Comparison of ENCODE assay signal across 8 cellular contexts in the genomic region with DNA sequence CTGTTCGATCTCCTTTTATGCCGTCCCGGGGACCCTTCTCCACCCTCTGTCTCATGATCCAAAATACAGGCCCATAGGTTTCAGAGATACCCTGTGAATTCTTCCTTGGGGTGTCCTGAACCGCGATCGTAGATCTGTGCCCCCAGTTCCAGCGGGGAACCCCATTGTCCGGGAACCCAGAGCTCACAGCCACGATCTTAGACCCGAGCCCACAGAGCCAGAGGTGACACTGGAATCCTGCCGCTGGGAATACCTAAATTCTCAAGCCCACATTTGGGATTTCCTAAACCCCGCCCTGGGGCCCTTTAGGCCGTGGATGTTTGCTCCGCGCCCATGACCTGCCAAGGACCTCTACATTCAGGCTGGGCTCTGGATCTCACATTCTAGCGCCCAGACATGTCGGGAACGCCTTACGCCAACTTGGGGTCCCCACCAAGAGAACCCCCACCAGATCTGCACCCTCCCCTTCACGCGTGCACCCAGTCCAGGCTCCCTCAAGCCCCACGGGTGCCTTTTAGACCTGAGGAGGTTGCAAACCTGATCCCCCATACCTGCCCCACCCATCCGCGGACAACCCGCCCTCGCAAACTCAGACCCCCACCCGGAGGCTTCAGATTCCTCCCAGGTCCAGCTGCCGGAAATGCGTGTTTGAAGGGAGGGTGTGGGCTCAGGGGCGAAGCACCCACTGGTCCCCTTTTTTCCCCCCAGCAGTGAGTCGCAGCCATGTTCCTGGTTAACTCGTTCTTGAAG. TPM values are rescaled to one million over a fixed set of nuclear protein-coding genes. Genes with fewer than 3 reads are reported as not detected.
A peak's percentile ranks its signal among the peaks of the same experiment; 100 is the strongest.
DNase-seq lines count a peak whose midpoint lies in the region; ATAC-seq, FAIRE-seq and TF ChIP-seq lines count a peak whose summit lies in the region.

No MANE protein-coding gene starts in this region.

- H3K9me3 Mint-ChIP-seq in activated naive CD8-positive, alpha-beta T cell treated with anti-CD3 and anti-CD28 coated beads, Interleukin-2, amount 10 ng/mL, durations not matched to agents 7 days and 5 days: no peaks in the 10 kb centered on the region
- H3K9me3 Mint-ChIP-seq in progenitor cell of endocrine pancreas (ENCODE audit: low read depth): peaks cover 4% of the 10 kb centered on the region

- peak overlapping the region; percentile 98 for H3K4me3 Mint-ChIP-seq in activated naive CD8-positive, alpha-beta T cell treated with anti-CD3 and anti-CD28 coated beads, Interleukin-2, amount 10 ng/mL, durations not matched to agents 7 days and 5 days
- H3K4me3 Mint-ChIP-seq in progenitor cell of endocrine pancreas (ENCODE audit: low read depth): peak overlapping the region; percentile 98

- peaks cover 16% of the 10 kb centered on the region for H3K36me3 Mint-ChIP-seq in activated naive CD8-positive, alpha-beta T cell treated with anti-CD3 and anti-CD28 coated beads, Interleukin-2, amount 10 ng/mL, durations not matched to agents 7 days and 5 days
- peaks cover 17% of the 10 kb centered on the region for H3K36me3 Mint-ChIP-seq in progenitor cell of endocrine pancreas (ENCODE audit: insufficient read depth)

- peaks cover 21% of the 10 kb centered on the region for H3K4me1 Mint-ChIP-seq in activated naive CD8-positive, alpha-beta T cell treated with anti-CD3 and anti-CD28 coated beads, Interleukin-2, amount 10 ng/mL, durations not matched to agents 7 days and 5 days
- H3K4me1 Mint-ChIP-seq in progenitor cell of endocrine pancreas (ENCODE audit: low read depth): peaks cover 11% of the 10 kb centered on the region

- POLR2A ChIA-PET in activated naive CD8-positive, alpha-beta T cell treated with anti-CD3 and anti-CD28 coated beads, Interleukin-2, amount 10 ng/mL, durations not matched to agents 7 days and 5 days (lab: Charles Lee): interaction anchor here (0.5 to 2.6 kb wide), 8 partner anchors 9 to 548 kb away, joined by 3 to 18 read pairs (median 4); a partner anchor contains a TSS

- H3K27me3 ChIP-seq in heart left ventricle: no peaks in the 10 kb centered on the region

- peaks cover 0 to 30% (median 16%) of the 10 kb centered on the region in 12 donors for H3K4me1 ChIP-seq in heart left ventricle

- WGBS in heart left ventricle, 4 donors: 0 to 1% (median 0%) methylated on average over 27 to 32 of the region's 32 CpGs

- peak overlapping the region; percentile 80 to 100 (median 95) for H3K4me3 ChIP-seq in heart left ventricle

- ATAC-seq in activated naive CD8-positive, alpha-beta T cell treated with anti-CD3 and anti-CD28 coated beads, Interleukin-2, amount 10 ng/mL, durations not matched to agents 7 days and 5 days (ENCODE audit: low read depth): peak; percentile 14
- ATAC-seq in heart left ventricle (peak in 3 of 4 donors; percentile 4 to 31 (median 9)), GM21786 (IDR thresholded peaks at IDR 0.05; ENCODE audit: unreplicated experiment) (no peak)

- peak overlapping the region; percentile 93 to 100 (median 99) for H3K27ac ChIP-seq in heart left ventricle

- H3K9me3 ChIP-seq in heart left ventricle: no peaks in the 10 kb centered on the region

- intact Hi-C loops in heart left ventricle (cut with DNase I): loop anchor here in 4 of 10 donors (1.0 to 10.0 kb wide), 4 partner anchors 12 to 386 kb away; a partner anchor contains a TSS

- TF ChIP-seq POLR2A in GM12891 (IDR thresholded peaks at IDR 0.05; ENCODE audit: low read depth, low read length) (no peak), heart left ventricle (IDR thresholded peaks at IDR 0.05) (no peak)

- H3K27ac Mint-ChIP-seq in activated naive CD8-positive, alpha-beta T cell treated with anti-CD3 and anti-CD28 coated beads, Interleukin-2, amount 10 ng/mL, durations not matched to agents 7 days and 5 days: peak overlapping the region; percentile 99
- H3K27ac Mint-ChIP-seq in progenitor cell of endocrine pancreas: peak overlapping the region; percentile 98

- peaks cover 0 to 37% (median 36%) of the 10 kb centered on the region in 9 donors for H3K36me3 ChIP-seq in heart left ventricle

- TF ChIP-seq CTCF in heart left ventricle (IDR thresholded peaks at IDR 0.05) (no peak), progenitor cell of endocrine pancreas (IDR thresholded peaks at IDR 0.05; ENCODE audit: unreplicated experiment) (no peak)

- peak; percentile 62 for FAIRE-seq in GM12891 (lab: Jason Lieb, UNC)
- no peak for FAIRE-seq in RCC 7860 (lab: Jason Lieb, UNC)

- no peaks in the 10 kb centered on the region for H3K27me3 Mint-ChIP-seq in activated naive CD8-positive, alpha-beta T cell treated with anti-CD3 and anti-CD28 coated beads, Interleukin-2, amount 10 ng/mL, durations not matched to agents 7 days and 5 days
- peaks cover 5% of the 10 kb centered on the region for H3K27me3 Mint-ChIP-seq in progenitor cell of endocrine pancreas

- DNase-seq in A172 (ENCODE audit: low spot score) (peak; percentile 53), GM12891 (ENCODE audit: insufficient read length, low spot score) (peak; percentile 73), HuH-7 (ENCODE audit: low spot score) (peak; percentile 80), RCC 7860 (ENCODE audit: low spot score) (peak; percentile 7), heart left ventricle (peak in 4 of 5 donors; percentile 58 to 75 (median 68)), progenitor cell of endocrine pancreas (ENCODE audit: low spot score, unreplicated experiment) (no peak)
- no peak for DNase-seq in activated naive CD8-positive, alpha-beta T cell treated with anti-CD3 and anti-CD28 coated beads, Interleukin-2, amount 10 ng/mL, durations not matched to agents 7 days and 5 days

TF ChIP-seq in GM12891, 5 proteins besides CTCF, POLR2A, EP300 and RAD21:
- TF ChIP-seq POLR2AphosphoS5 (IDR thresholded peaks at IDR 0.05; ENCODE audit: low read depth, low read length): no peak
- no peak for TF ChIP-seq SPI1 (IDR thresholded peaks at IDR 0.05; ENCODE audit: low read depth, low read length)

RNA-seq across cellular contexts. Expression of a gene that starts 0.6 kb away (rescaled TPM):
- 416 and 483 TPM in 2 replicates for total RNA-seq in A172 (2014; rRNA removed; shearing (Covaris generic))
- polyA plus RNA-seq in GM12891 (2012; ENCODE audit: low read depth, missing spikeins): 444 TPM
- total RNA-seq in activated naive CD8-positive, alpha-beta T cell treated with anti-CD3 and anti-CD28 coated beads, Interleukin-2, amount 10 ng/mL, durations not matched to agents 7 days and 5 days: 100 to 1,000 TPM; 400 to 405 TPM
- total RNA-seq in heart left ventricle (1,000 to 10,000 TPM in 1 of 9 donors, 100 to 1,000 TPM in 8; 272 to 1,054 (median 860) TPM), progenitor cell of endocrine pancreas (427 and 435 TPM in 2 replicates)
- 1,000 to 10,000 TPM in 1 of 2 donors, 100 to 1,000 TPM in 1; 956 to 1,083 TPM for polyA plus RNA-seq in heart left ventricle

RNA-seq across cellular contexts. Expression of a gene that starts 11.8 kb away (rescaled TPM):
- total RNA-seq in A172 (2014; rRNA removed; shearing (Covaris generic)): not detected in 2 replicates
- not detected for polyA plus RNA-seq in GM12891 (2012; ENCODE audit: low read depth, missing spikeins)
- total RNA-seq in activated naive CD8-positive, alpha-beta T cell treated with anti-CD3 and anti-CD28 coated beads, Interleukin-2, amount 10 ng/mL, durations not matched to agents 7 days and 5 days: not detected
- total RNA-seq in heart left ventricle: 1,000 to 10,000 TPM in 7 of 9 donors, 100 to 1,000 TPM in 2; 414 to 2,982 (median 2,187) TPM
- 1,000 to 10,000 TPM in 1 of 2 donors, 100 to 1,000 TPM in 1; 470 to 2,188 TPM for polyA plus RNA-seq in heart left ventricle
- total RNA-seq in progenitor cell of endocrine pancreas: not detected in 2 replicates

RNA-seq across cellular contexts. Expression of a gene that starts 25.2 kb away (rescaled TPM):
- 334 and 417 TPM in 2 replicates for total RNA-seq in A172 (2014; rRNA removed; shearing (Covaris generic))
- 112 TPM for polyA plus RNA-seq in GM12891 (2012; ENCODE audit: low read depth, missing spikeins)
- total RNA-seq in activated naive CD8-positive, alpha-beta T cell treated with anti-CD3 and anti-CD28 coated beads, Interleukin-2, amount 10 ng/mL, durations not matched to agents 7 days and 5 days: 100 to 1,000 TPM; 150 to 152 TPM
- 100 to 1,000 TPM in 6 of 9 donors, 10 to 100 TPM in 3; 89.8 to 146 (median 111) TPM for total RNA-seq in heart left ventricle
- 100 to 1,000 TPM; 109 to 171 TPM for polyA plus RNA-seq in heart left ventricle
- 138 and 148 TPM in 2 replicates for total RNA-seq in progenitor cell of endocrine pancreas

RNA-seq across cellular contexts. Expression of a gene that starts 25.8 kb away (rescaled TPM):
- total RNA-seq in A172 (2014; rRNA removed; shearing (Covaris generic)): 64.9 and 132 TPM in 2 replicates
- 160 TPM for polyA plus RNA-seq in GM12891 (2012; ENCODE audit: low read depth, missing spikeins)
- total RNA-seq in activated naive CD8-positive, alpha-beta T cell treated with anti-CD3 and anti-CD28 coated beads, Interleukin-2, amount 10 ng/mL, durations not matched to agents 7 days and 5 days: 10 to 100 TPM; 46.1 to 49.8 TPM
- 100 to 1,000 TPM in 5 of 9 donors, 10 to 100 TPM in 4; 80.4 to 153 (median 107) TPM for total RNA-seq in heart left ventricle
- polyA plus RNA-seq in heart left ventricle: 100 to 1,000 TPM in 1 of 2 donors, 10 to 100 TPM in 1; 93.1 to 180 TPM
- total RNA-seq in progenitor cell of endocrine pancreas: 84.8 and 85.8 TPM in 2 replicates

RNA-seq across cellular contexts. Expression of a gene that starts 29.5 kb away (rescaled TPM):
- not detected in 2 replicates for total RNA-seq in A172 (2014; rRNA removed; shearing (Covaris generic))
- polyA plus RNA-seq in GM12891 (2012; ENCODE audit: low read depth, missing spikeins): 0.15 TPM
- total RNA-seq in activated naive CD8-positive, alpha-beta T cell treated with anti-CD3 and anti-CD28 coated beads, Interleukin-2, amount 10 ng/mL, durations not matched to agents 7 days and 5 days: not detected
- total RNA-seq in heart left ventricle (not detected), progenitor cell of endocrine pancreas (0.47 TPM in 1 of 2 replicates, not detected in the other)
- polyA plus RNA-seq in heart left ventricle: not detected

Comparison
In these comparisons a context has a peak if more than half of its experiments do, and no peak if none do; other contexts are left out.
1. DNase-seq: peak in A172 (single experiment), GM12891 (single experiment), HuH-7 (single experiment), RCC 7860 (single experiment) and heart left ventricle (4 of 5); none in activated naive CD8-positive, alpha-beta T cell treated with anti-CD3 and anti-CD28 coated beads, Interleukin-2, amount 10 ng/mL, durations not matched to agents 7 days and 5 days (single experiment) and progenitor cell of endocrine pancreas (single experiment).
2. RNA of a gene that starts 11.8 kb away (total RNA-seq): 414 to 2,982 TPM in heart left ventricle; not detected in A172, not detected in activated naive CD8-positive, alpha-beta T cell treated with anti-CD3 and anti-CD28 coated beads, Interleukin-2, amount 10 ng/mL, durations not matched to agents 7 days and 5 days and not detected in progenitor cell of endocrine pancreas; every median in the first group is over 100 times any median in the second.